29 cellular contexts compared by ENCODE assay signal in genomic region chr7:90719159-90719558, GRCh38.
DNase-seq lines count a peak whose midpoint lies in the region; ATAC-seq, FAIRE-seq and TF ChIP-seq lines count a peak whose summit lies in the region.
"Had no signal": no experiment of that assay in that cellular context is flagged by ENCODE, and none has a peak within 500 bp of the region (broad histone marks: within the 10 kb centered on the region; RNA-seq: fewer than 3 reads in every experiment).

No MANE protein-coding gene starts in this region.

- H3K4me3 Mint-ChIP-seq in astrocyte (ENCODE audit: unreplicated experiment) (no peak overlapping the region), memory B cell (no peak overlapping the region)
- H3K4me3 Mint-ChIP-seq: activated CD8-positive, alpha-beta T cell treated with anti-CD3 and anti-CD28 coated beads for 36 hours; activated naive CD4-positive, alpha-beta T cell treated with anti-CD3 and anti-CD28 coated beads, Interleukin-2, amount 50 U/mL, for 24 hours; CD8-positive, alpha-beta T cell; neural progenitor cell; T-helper 1 cell treated with Interleukin-12 subunit alpha and Interleukin-12 subunit beta and Interleukin-4 antibody, amounts not matched to agents 30 μg/mL and 1 μg/mL, for 36 hours had no signal

- H3K9me3 ChIP-seq in cardiac muscle cell (ENCODE audit: low read depth) (no peaks in the 10 kb centered on the region), heart left ventricle (no peaks in the 10 kb centered on the region), astrocyte (ENCODE audit: insufficient read depth, low read depth, low read length) (no peaks in the 10 kb centered on the region), thyroid gland (no peaks in the 10 kb centered on the region), ascending aorta (no peaks in the 10 kb centered on the region)
- H3K9me3 ChIP-seq: SJSA1, tibial nerve had no signal

- peaks cover 32% of the 10 kb centered on the region for H4K20me1 ChIP-seq in astrocyte (ENCODE audit: insufficient read depth, low read length)

- H3K4me3 ChIP-seq in cardiac muscle cell, result no peak overlapping the region
- H3K4me3 ChIP-seq in heart left ventricle, result no peak overlapping the region
- H3K4me3 ChIP-seq in astrocyte (ENCODE audit: insufficient read depth, low read depth, low read length), result no peak overlapping the region
- H3K4me3 ChIP-seq in thyroid gland (replicated peaks in 1 of 3), result no peak overlapping the region
- H3K4me3 ChIP-seq in ascending aorta, result no peak overlapping the region
- H3K4me3 ChIP-seq: dorsolateral prefrontal cortex, neural progenitor cell, SJSA1, tibial nerve had no signal

- no peak overlapping the region for H2AFZ ChIP-seq in astrocyte (ENCODE audit: low read depth, low read length)
- H2AFZ ChIP-seq: neural progenitor cell had no signal

- intact Hi-C loops in heart left ventricle (cut with DNase I) (no loop called here), thyroid gland (cut with DNase I) (no loop called here), ascending aorta (cut with DNase I) (no loop called here)

- TF ChIP-seq CTCF in cardiac muscle cell (IDR thresholded peaks at IDR 0.05; ENCODE audit: low read depth, low read length), result no peak
- TF ChIP-seq CTCF in heart left ventricle (IDR thresholded peaks at IDR 0.05), result no peak
- no peak for TF ChIP-seq CTCF in astrocyte (IDR thresholded peaks at IDR 0.05; ENCODE audit: insufficient read depth, low read depth, low read length)
- no peak for TF ChIP-seq CTCF in thyroid gland (IDR thresholded peaks at IDR 0.05)
- TF ChIP-seq CTCF in ascending aorta (IDR thresholded peaks at IDR 0.05), result no peak

- H3K4me1 ChIP-seq in cardiac muscle cell (ENCODE audit: low read depth), result peaks cover 53% of the 10 kb centered on the region
- H3K4me1 ChIP-seq in heart left ventricle, result peaks cover 0 to 25% (median 14%) of the 10 kb centered on the region in 12 donors
- H3K4me1 ChIP-seq in astrocyte (ENCODE audit: insufficient read depth, low read length), result peaks cover 11% of the 10 kb centered on the region
- H3K4me1 ChIP-seq in thyroid gland, result peaks cover 37 to 38% of the 10 kb centered on the region in 2 donors
- H3K4me1 ChIP-seq in ascending aorta, result peaks cover 0 to 7% of the 10 kb centered on the region in 2 donors

- no peaks in the 10 kb centered on the region for H3K36me3 Mint-ChIP-seq in astrocyte (ENCODE audit: low read depth, unreplicated experiment)
- peaks cover 11% of the 10 kb centered on the region for H3K36me3 Mint-ChIP-seq in memory B cell
- H3K36me3 Mint-ChIP-seq: activated naive CD4-positive, alpha-beta T cell treated with anti-CD3 and anti-CD28 coated beads, Interleukin-2, amount 50 U/mL, for 24 hours; CD8-positive, alpha-beta T cell had no signal

- H3K27ac Mint-ChIP-seq in astrocyte (ENCODE audit: unreplicated experiment), result no peak overlapping the region
- peak overlapping the region; percentile 90 for H3K27ac Mint-ChIP-seq in memory B cell
- H3K27ac Mint-ChIP-seq: activated CD8-positive, alpha-beta T cell treated with anti-CD3 and anti-CD28 coated beads for 36 hours; activated naive CD4-positive, alpha-beta T cell treated with anti-CD3 and anti-CD28 coated beads, Interleukin-2, amount 50 U/mL, for 24 hours; activated T-helper 2 cell treated with anti-CD3 and anti-CD28 coated beads, Interferon-gamma antibody, Interleukin-2, Interleukin-4, amounts not matched to agents 10 μg/mL and 5 μg/mL and 100 μg/mL, durations not matched to agents 14 hours and 24 hours and 36 hours; CD8-positive, alpha-beta T cell; neural progenitor cell; T-helper 1 cell treated with Interleukin-12 subunit alpha and Interleukin-12 subunit beta and Interleukin-4 antibody, amounts not matched to agents 30 μg/mL and 1 μg/mL, for 36 hours had no signal

- no peak for ATAC-seq in heart left ventricle
- no peak for ATAC-seq in memory B cell (ENCODE audit: low read depth)
- ATAC-seq in GM21717 (IDR thresholded peaks at IDR 0.05; ENCODE audit: unreplicated experiment), result no peak
- no peak for ATAC-seq in activated CD4-positive, CD25-positive, alpha-beta regulatory T cell treated with anti-CD3 and anti-CD28 coated beads, Interleukin-2, amount 50 U/mL, for 24 hours
- ATAC-seq: activated CD8-positive, alpha-beta T cell treated with anti-CD3 and anti-CD28 coated beads for 36 hours; CD8-positive, alpha-beta T cell; stimulated activated naive CD8-positive, alpha-beta T cell treated with anti-CD3 and anti-CD28 coated beads, Interleukin-15, Interleukin-2, amounts not matched to agents 100 U/mL and 50 U/mL, for 24 hours had no signal

- no peaks in the 10 kb centered on the region for H3K27me3 ChIP-seq in cardiac muscle cell
- H3K27me3 ChIP-seq in heart left ventricle, result no peaks in the 10 kb centered on the region
- H3K27me3 ChIP-seq in astrocyte (ENCODE audit: insufficient read depth, low read length), result no peaks in the 10 kb centered on the region
- H3K27me3 ChIP-seq in thyroid gland, result no peaks in the 10 kb centered on the region
- H3K27me3 ChIP-seq in ascending aorta, result no peaks in the 10 kb centered on the region
- H3K27me3 ChIP-seq: dorsolateral prefrontal cortex, neural progenitor cell, SJSA1, tibial nerve had no signal

- no peak overlapping the region for H3K9ac ChIP-seq in astrocyte (ENCODE audit: low read length)
- H3K9ac ChIP-seq: neural progenitor cell had no signal

- peaks cover 66% of the 10 kb centered on the region for H3K79me2 ChIP-seq in astrocyte (ENCODE audit: insufficient read depth, low read length)

- H3K27me3 Mint-ChIP-seq in astrocyte (ENCODE audit: low read depth, unreplicated experiment) (no peaks in the 10 kb centered on the region), memory B cell (no peaks in the 10 kb centered on the region)
- H3K27me3 Mint-ChIP-seq: activated CD8-positive, alpha-beta T cell treated with anti-CD3 and anti-CD28 coated beads for 36 hours had no signal

- peak; percentile 13 for FAIRE-seq in astrocyte (lab: Jason Lieb, UNC)
- FAIRE-seq: A204.1, keratinocyte, TTC549 had no signal

- DNase-seq in cardiac muscle cell (ENCODE audit: low read depth in 1 of 2, low spot score in 1 of 2) (no peak), heart left ventricle (no peak), astrocyte (ENCODE audit: low read depth) (no peak), memory B cell (ENCODE audit: low spot score in 2 of 2) (no peak), thyroid gland (no peak), ascending aorta (ENCODE audit: low spot score in 2 of 2) (no peak)
- DNase-seq: activated CD4-positive, alpha-beta T cell treated with anti-CD3 and anti-CD28 coated beads for 1 hour; activated CD8-positive, alpha-beta T cell treated with anti-CD3 and anti-CD28 coated beads for 36 hours; AML-193; CD8-positive, alpha-beta T cell; cerebellar nuclear complex; DMS 273 treated with DMSO at 0.1 percent for 48 hours; dorsolateral prefrontal cortex; IMR-90; NCI-H1092 treated with DMSO at 0.1 percent for 48 hours; NCI-H1930; NCI-H526 treated with DMSO at 0.1 percent for 48 hours; stimulated activated naive CD8-positive, alpha-beta T cell treated with anti-CD3 and anti-CD28 coated beads, Interleukin-15, Interleukin-2, amounts not matched to agents 100 U/mL and 50 U/mL, for 24 hours had no signal

- TF ChIP-seq POLR2A in heart left ventricle (IDR thresholded peaks at IDR 0.05) (no peak), thyroid gland (IDR thresholded peaks at IDR 0.05) (no peak)

- no peak overlapping the region for H3K4me2 ChIP-seq in astrocyte (ENCODE audit: low read length)
- H3K4me2 ChIP-seq: neural progenitor cell had no signal

- H3K36me3 ChIP-seq in cardiac muscle cell (no peaks in the 10 kb centered on the region), heart left ventricle (no peaks in the 10 kb centered on the region), astrocyte (ENCODE audit: insufficient read depth, low read length) (no peaks in the 10 kb centered on the region), thyroid gland (no peaks in the 10 kb centered on the region), ascending aorta (no peaks in the 10 kb centered on the region)
- H3K36me3 ChIP-seq: neural progenitor cell, SJSA1, tibial nerve had no signal

- H3K9me3 Mint-ChIP-seq in astrocyte (ENCODE audit: unreplicated experiment), result no peaks in the 10 kb centered on the region
- no peaks in the 10 kb centered on the region for H3K9me3 Mint-ChIP-seq in memory B cell
- H3K9me3 Mint-ChIP-seq: activated CD8-positive, alpha-beta T cell treated with anti-CD3 and anti-CD28 coated beads for 36 hours; activated naive CD4-positive, alpha-beta T cell treated with anti-CD3 and anti-CD28 coated beads, Interleukin-2, amount 50 U/mL, for 24 hours; activated T-helper 2 cell treated with anti-CD3 and anti-CD28 coated beads, Interferon-gamma antibody, Interleukin-2, Interleukin-4, amounts not matched to agents 10 μg/mL and 5 μg/mL and 100 μg/mL, durations not matched to agents 14 hours and 24 hours and 36 hours; CD8-positive, alpha-beta T cell; T-helper 1 cell treated with Interleukin-12 subunit alpha and Interleukin-12 subunit beta and Interleukin-4 antibody, amounts not matched to agents 30 μg/mL and 1 μg/mL, for 36 hours had no signal

- H3K4me1 Mint-ChIP-seq in astrocyte (ENCODE audit: low read depth, unreplicated experiment) (peaks cover 23% of the 10 kb centered on the region), memory B cell (peaks cover 62% of the 10 kb centered on the region)
- H3K4me1 Mint-ChIP-seq: activated naive CD4-positive, alpha-beta T cell treated with anti-CD3 and anti-CD28 coated beads, Interleukin-2, amount 50 U/mL, for 24 hours had no signal

- peak overlapping the region; percentile 50 for H3K27ac ChIP-seq in cardiac muscle cell
- no peak overlapping the region for H3K27ac ChIP-seq in heart left ventricle
- H3K27ac ChIP-seq in astrocyte (ENCODE audit: low read depth, low read length), result no peak overlapping the region
- peak overlapping the region in 2 of 3 donors; percentile 6 to 17 for H3K27ac ChIP-seq in thyroid gland
- H3K27ac ChIP-seq in ascending aorta, result no peak overlapping the region
- H3K27ac ChIP-seq: neural progenitor cell, SJSA1 had no signal

- WGBS in heart left ventricle, 4 donors, result 80 to 84% (median 83%) methylated on average over 3 of the region's 3 CpGs
- 81 to 88% methylated on average over 3 of the region's 3 CpGs for WGBS in thyroid gland, 2 donors

Comparison
In these comparisons a context has a peak if more than half of its experiments do, and no peak if none do; other contexts are left out.
1. H3K27ac ChIP-seq: peak in cardiac muscle cell (single experiment) and thyroid gland (2 of 3); none in heart left ventricle (0 of 12), astrocyte (single experiment) and ascending aorta (0 of 2).